20 cellular contexts compared by ENCODE assay signal in the genomic region with DNA sequence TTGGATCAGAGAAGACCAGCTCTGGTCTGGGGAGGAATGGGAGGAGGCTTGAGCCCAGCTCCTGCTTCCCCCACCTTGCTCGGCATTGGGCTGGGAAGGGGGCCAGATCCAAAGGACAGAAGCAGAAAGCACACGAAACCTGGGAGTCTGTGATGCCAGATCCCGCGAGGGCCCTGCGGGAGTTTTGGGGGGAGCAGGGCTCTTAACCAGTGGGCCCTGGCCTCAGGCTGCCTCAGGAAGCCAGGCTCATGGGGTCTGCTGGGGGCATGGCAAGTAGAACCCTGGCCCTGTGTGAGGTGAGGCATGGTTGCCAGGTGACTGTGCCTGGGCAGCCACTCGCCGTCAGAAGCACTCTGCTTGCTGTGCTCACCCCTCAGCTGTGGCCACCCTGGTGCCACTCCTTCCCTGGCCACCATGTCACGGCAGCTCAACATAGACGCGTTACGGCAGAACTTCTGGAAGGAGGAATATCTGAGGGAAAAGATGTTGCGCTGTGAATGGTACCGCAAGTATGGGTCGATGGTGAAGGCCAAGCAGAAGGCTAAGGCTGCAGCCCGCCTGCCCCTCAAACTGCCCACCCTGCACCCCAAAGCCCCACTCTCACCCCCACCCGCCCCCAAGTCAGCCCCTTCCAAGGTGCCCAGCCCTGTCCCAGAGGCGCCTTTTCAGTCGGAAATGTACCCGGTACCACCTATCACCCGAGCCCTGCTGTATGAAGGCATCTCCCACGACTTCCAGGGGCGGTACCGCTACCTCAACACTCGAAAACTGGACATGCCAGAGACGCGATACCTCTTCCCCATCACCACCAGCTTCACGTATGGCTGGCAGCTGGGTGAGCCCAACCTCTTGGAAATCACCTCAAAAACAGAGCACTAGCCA. TPM values are rescaled to one million over a fixed set of nuclear protein-coding genes. Genes with fewer than 3 reads are reported as not detected.
"Had no signal": no experiment of that assay in that cellular context is flagged by ENCODE, and none has a peak within 500 bp of the region (broad histone marks: within the 10 kb centered on the region; RNA-seq: fewer than 3 reads in every experiment).

No MANE protein-coding gene starts in this region.

- H3K4me3 Mint-ChIP-seq: mesothelial cell of epicardium had no signal

- H3K4me3 ChIP-seq: esophagus muscularis mucosa, gastrocnemius medialis, heart right ventricle, ovary, right atrium auricular region, sigmoid colon, skin epidermis, stomach, thoracic aorta, transverse colon had no signal

- H3K36me3 ChIP-seq: gastrocnemius medialis, ovary had no signal

- H3K9me3 Mint-ChIP-seq: mesothelial cell of epicardium, nephron progenitor cell had no signal

- H3K27me3 ChIP-seq: esophagus muscularis mucosa, gastrocnemius medialis, ovary, right atrium auricular region, sigmoid colon, transverse colon had no signal

- H3K27ac Mint-ChIP-seq: mesothelial cell of epicardium, nephron progenitor cell had no signal

- ATAC-seq: gastrocnemius medialis, heart right ventricle had no signal

- DNase-seq: effector memory CD4-positive, alpha-beta T cell; heart right ventricle; hypothalamus; kidney glomerular epithelial cell; nephron progenitor cell; ovary; sigmoid colon; stimulated activated CD4-positive, alpha-beta T cell treated with anti-CD3 and anti-CD28 coated beads, Interleukin-2, amount 100 ng/mL, for 24 hours; stimulated activated CD4-positive, alpha-beta T cell treated with anti-CD3 and anti-CD28 coated beads, Interleukin-4, amount 100 ng/mL, for 4 hours; stimulated activated naive CD4-positive, alpha-beta T cell; stomach; transverse colon had no signal

- H3K27ac ChIP-seq: epithelial cell of prostate, esophagus muscularis mucosa, gastrocnemius medialis, heart right ventricle, ovary, right atrium auricular region, sigmoid colon, stomach, thoracic aorta, transverse colon had no signal

- H3K9me3 ChIP-seq: esophagus muscularis mucosa, gastrocnemius medialis, heart right ventricle, ovary, right atrium auricular region, sigmoid colon, stomach, thoracic aorta, transverse colon had no signal

RNA-seq across cellular contexts. Expression of gene KCP, which starts 44.3 kb away (rescaled TPM):
- total RNA-seq: fibroblast of villous mesenchyme, right atrium auricular region had no signal
